In genomic region chr1:23854568-23854967, GRCh38 we compare ENCODE assay signal across 1 cellular context.
TF ChIP-seq lines count a peak whose summit lies in the region.

No MANE protein-coding gene starts in this region.

TF ChIP-seq in H1, 55 proteins besides CTCF, POLR2A, EP300 and RAD21:
- no peak for TF ChIP-seq RNF2 (IDR thresholded peaks at IDR 0.05; ENCODE audit: borderline replicate concordance, low read depth, low read length, missing control alignments, poor library complexity, severe bottlenecking)
- no peak for TF ChIP-seq SP2 (IDR thresholded peaks at IDR 0.05; ENCODE audit: low read length)
- TF ChIP-seq TBP (IDR thresholded peaks at IDR 0.05; ENCODE audit: low read depth, low read length), result no peak
- TF ChIP-seq FOSL1 (IDR thresholded peaks at IDR 0.05; ENCODE audit: insufficient read depth, low read depth, low read length), result no peak
- no peak for TF ChIP-seq NRF1 (IDR thresholded peaks at IDR 0.05; ENCODE audit: low read depth, low read length)
- no peak for TF ChIP-seq CHD1 (IDR thresholded peaks at IDR 0.05; ENCODE audit: low read depth, low read length)
- TF ChIP-seq CREB1 (IDR thresholded peaks at IDR 0.05), result no peak
